In the genomic region with DNA sequence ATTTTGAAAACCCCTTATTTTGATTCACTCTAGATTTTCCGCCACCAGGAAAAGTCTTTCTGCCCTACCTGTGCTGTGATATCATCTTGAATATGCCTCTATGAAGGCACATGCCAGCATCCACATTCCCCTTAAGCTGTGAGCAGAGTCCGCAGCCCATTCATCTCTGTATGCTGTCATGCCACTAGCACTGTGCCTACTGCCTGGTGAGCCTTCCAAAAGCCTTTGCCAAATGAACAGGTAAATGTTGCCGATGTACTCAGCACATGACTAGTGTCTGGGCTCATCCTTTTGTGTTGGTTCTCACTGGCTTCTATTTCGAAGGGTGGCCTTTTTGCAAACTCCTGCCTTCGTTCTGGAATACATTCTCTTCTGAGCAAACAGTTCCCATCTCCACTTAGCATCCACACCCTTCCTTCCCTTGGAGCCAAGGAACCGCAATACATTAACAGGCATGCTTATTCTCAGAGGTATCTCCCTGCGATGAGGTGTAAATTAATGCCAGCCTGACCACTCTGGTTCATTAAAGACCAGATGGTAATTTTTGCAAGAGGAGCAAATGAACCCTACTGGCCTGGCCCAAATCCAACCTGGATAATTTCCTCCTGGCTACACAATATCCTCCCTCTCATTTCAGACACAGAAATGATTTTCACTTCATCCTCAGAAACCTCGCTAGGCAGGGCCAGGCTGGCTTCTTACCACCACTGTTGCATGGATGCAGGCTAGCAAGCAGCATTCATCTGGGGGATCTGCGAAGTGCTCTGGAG, we compare ENCODE assay signal across 22 cellular contexts.
A peak's percentile ranks its signal among the peaks of the same experiment; 100 is the strongest.
DNase-seq lines count a peak whose midpoint lies in the region; FAIRE-seq lines count a peak whose summit lies in the region.
"Had no signal": no experiment of that assay in that cellular context is flagged by ENCODE, and none has a peak within 500 bp of the region (broad histone marks: within the 10 kb centered on the region; RNA-seq: fewer than 3 reads in every experiment).

No MANE protein-coding gene starts in this region.

- FAIRE-seq in urothelium cell line (lab: Jason Lieb, UNC) = peak; percentile 56
- FAIRE-seq: GM12892, HTR-8/SVneo, K562 had no signal

- DNase-seq in NCI-H2171 treated with DMSO at 0.1 percent for 48 hours (lab: John Stamatoyannopoulos, UW) (peak; percentile 63), NCI-H2171 (lab: John Stamatoyannopoulos, UW) (no peak), NCI-H446 (lab: John Stamatoyannopoulos, UW) (peak; percentile 21 to 73), cerebellum (ENCODE audit: low spot score) (peak; percentile 83), urothelium cell line (ENCODE audit: low spot score) (no peak), midbrain (lab: John Stamatoyannopoulos, UW) (no peak), foreskin melanocyte (no peak), ureter (ENCODE audit: low spot score) (no peak)
- DNase-seq: Caco-2, DMS79 treated with DMSO at 0.1 percent for 48 hours, H9, Kasumi-1, NCI-H1092 treated with DMSO at 0.1 percent for 48 hours, NCI-H1436, NCI-H1930, NCI-H2107, NCI-H510A, NCI-H82, SHP77 had no signal

Comparison
In these comparisons a context has a peak if more than half of its experiments do, and no peak if none do; other contexts are left out.
1. DNase-seq: peak in NCI-H2171 treated with DMSO at 0.1 percent for 48 hours (single experiment), NCI-H446 (2 of 2) and cerebellum (single experiment); none in NCI-H2171 (single experiment), urothelium cell line (single experiment), midbrain (single experiment), foreskin melanocyte (single experiment) and ureter (single experiment).